Comparison of ENCODE assay signal across 2 cellular contexts in the genomic region with DNA sequence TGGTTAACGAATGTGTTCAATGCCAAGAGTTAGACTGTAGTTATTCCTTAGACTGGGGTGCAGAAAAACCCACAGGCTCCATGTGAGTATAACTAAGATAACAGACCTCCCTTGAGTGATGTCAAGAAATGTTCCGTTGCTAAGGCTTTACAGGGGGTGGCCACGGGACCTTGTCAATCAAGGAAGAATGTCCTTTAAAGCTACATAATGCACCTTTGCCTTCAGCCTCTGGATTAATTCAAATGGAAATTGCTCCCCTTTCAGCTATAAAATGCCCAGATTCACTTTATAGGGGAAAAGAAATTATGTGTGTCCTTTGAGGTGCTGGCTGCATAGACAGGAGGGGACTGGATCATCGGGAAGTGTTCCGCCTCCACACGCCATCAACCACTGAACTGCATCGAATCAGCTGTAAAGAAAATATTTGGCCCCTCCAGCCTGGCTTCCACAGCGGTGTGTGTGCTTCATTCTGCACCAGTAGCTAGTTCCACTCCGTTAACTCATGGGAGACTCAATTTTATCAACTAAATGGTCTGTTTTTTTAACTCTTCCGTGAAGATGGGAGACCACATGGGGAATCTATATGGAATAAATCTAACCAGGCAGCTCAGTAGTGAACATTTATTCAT.
A peak's percentile ranks its signal among the peaks of the same experiment; 100 is the strongest.
TF ChIP-seq lines count a peak whose summit lies in the region.

No MANE protein-coding gene starts in this region.

TF ChIP-seq in K562, 482 proteins besides CTCF, POLR2A, EP300 and RAD21:
- TF ChIP-seq, protein P1, sequence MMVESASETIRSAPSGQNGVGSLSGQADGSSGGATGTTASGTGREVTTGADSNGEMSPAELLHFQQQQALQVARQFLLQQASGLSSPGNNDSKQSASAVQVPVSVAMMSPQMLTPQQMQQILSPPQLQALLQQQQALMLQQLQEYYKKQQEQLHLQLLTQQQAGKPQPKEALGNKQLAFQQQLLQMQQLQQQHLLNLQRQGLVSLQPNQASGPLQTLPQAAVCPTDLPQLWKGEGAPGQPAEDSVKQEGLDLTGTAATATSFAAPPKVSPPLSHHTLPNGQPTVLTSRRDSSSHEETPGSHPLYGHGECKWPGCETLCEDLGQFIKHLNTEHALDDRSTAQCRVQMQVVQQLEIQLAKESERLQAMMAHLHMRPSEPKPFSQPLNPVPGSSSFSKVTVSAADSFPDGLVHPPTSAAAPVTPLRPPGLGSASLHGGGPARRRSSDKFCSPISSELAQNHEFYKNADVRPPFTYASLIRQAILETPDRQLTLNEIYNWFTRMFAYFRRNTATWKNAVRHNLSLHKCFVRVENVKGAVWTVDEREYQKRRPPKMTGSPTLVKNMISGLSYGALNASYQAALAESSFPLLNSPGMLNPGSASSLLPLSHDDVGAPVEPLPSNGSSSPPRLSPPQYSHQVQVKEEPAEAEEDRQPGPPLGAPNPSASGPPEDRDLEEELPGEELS (CRISPR knock-in tag; IDR thresholded peaks at IDR 0.05; ENCODE audit: borderline replicate concordance): no peak
- TF ChIP-seq, protein P2, sequence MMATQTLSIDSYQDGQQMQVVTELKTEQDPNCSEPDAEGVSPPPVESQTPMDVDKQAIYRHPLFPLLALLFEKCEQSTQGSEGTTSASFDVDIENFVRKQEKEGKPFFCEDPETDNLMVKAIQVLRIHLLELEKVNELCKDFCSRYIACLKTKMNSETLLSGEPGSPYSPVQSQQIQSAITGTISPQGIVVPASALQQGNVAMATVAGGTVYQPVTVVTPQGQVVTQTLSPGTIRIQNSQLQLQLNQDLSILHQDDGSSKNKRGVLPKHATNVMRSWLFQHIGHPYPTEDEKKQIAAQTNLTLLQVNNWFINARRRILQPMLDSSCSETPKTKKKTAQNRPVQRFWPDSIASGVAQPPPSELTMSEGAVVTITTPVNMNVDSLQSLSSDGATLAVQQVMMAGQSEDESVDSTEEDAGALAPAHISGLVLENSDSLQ (IDR thresholded peaks at IDR 0.05): peak; percentile 61

TF ChIP-seq in neural cell, 6 proteins besides CTCF, POLR2A, EP300 and RAD21:
- TF ChIP-seq, protein P3, sequence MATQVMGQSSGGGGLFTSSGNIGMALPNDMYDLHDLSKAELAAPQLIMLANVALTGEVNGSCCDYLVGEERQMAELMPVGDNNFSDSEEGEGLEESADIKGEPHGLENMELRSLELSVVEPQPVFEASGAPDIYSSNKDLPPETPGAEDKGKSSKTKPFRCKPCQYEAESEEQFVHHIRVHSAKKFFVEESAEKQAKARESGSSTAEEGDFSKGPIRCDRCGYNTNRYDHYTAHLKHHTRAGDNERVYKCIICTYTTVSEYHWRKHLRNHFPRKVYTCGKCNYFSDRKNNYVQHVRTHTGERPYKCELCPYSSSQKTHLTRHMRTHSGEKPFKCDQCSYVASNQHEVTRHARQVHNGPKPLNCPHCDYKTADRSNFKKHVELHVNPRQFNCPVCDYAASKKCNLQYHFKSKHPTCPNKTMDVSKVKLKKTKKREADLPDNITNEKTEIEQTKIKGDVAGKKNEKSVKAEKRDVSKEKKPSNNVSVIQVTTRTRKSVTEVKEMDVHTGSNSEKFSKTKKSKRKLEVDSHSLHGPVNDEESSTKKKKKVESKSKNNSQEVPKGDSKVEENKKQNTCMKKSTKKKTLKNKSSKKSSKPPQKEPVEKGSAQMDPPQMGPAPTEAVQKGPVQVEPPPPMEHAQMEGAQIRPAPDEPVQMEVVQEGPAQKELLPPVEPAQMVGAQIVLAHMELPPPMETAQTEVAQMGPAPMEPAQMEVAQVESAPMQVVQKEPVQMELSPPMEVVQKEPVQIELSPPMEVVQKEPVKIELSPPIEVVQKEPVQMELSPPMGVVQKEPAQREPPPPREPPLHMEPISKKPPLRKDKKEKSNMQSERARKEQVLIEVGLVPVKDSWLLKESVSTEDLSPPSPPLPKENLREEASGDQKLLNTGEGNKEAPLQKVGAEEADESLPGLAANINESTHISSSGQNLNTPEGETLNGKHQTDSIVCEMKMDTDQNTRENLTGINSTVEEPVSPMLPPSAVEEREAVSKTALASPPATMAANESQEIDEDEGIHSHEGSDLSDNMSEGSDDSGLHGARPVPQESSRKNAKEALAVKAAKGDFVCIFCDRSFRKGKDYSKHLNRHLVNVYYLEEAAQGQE (IDR thresholded peaks at IDR 0.05; ENCODE audit: borderline replicate concordance): no peak
- TF ChIP-seq MXI1 (conservative IDR thresholded peaks at IDR 0.05; ENCODE audit: poor library complexity, severe bottlenecking) (no peak), POLR2AphosphoS5 (IDR thresholded peaks at IDR 0.05) (no peak), SMC3 (conservative IDR thresholded peaks at IDR 0.05; ENCODE audit: poor library complexity) (no peak)
